ENCODE assay signal across 14 cellular contexts in the genomic region with DNA sequence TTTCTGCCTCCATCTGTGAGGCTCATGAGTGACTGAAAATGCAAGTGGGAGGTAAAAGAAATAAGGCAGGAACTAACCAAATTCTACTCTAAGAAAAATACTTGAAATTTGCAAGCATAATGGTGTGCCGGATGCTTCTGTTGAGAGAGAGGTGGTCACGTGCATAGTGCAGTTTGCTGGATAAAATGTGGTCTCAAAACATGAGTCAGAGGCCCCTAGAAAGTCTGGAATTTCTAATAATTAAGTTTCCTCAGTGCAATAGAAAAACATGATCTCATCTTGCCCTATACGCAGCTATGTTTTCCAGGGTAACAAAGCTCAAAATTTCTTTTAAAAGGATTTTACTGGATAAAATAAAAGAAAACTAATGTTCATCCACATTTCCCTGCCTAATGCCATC.
A peak's percentile ranks its signal among the peaks of the same experiment; 100 is the strongest.
DNase-seq lines count a peak whose midpoint lies in the region; ATAC-seq and TF ChIP-seq lines count a peak whose summit lies in the region.
"Had no signal": no experiment of that assay in that cellular context is flagged by ENCODE, and none has a peak within 500 bp of the region (broad histone marks: within the 10 kb centered on the region; RNA-seq: fewer than 3 reads in every experiment).

No MANE protein-coding gene starts in this region.

- H3K4me3 ChIP-seq in HEK293 (ENCODE audit: low read depth, low read length) (no peak overlapping the region), adipocyte (ENCODE audit: low read length) (no peak overlapping the region)
- H3K4me3 ChIP-seq: spleen, testis had no signal

- H3K27ac ChIP-seq in HEK293 (ENCODE audit: extremely low read depth, low read depth, low read length) = no peak overlapping the region
- H3K27ac ChIP-seq: spleen, testis had no signal

- H3K9me3 ChIP-seq in HEK293 (ENCODE audit: control insufficient read depth, insufficient read depth, low read depth, low read length) = no peaks in the 10 kb centered on the region
- peaks cover 5% of the 10 kb centered on the region for H3K9me3 ChIP-seq in adipocyte (ENCODE audit: control insufficient read depth, low read length)
- H3K9me3 ChIP-seq: Caco-2, testis had no signal

- DNase-seq in adipocyte (ENCODE audit: low read depth) = peak; percentile 65
- peak; percentile 6 for DNase-seq in fibroblast of the conjunctiva (ENCODE audit: low read depth)
- peak; percentile 87 for DNase-seq in smooth muscle cell of the brain vasculature (ENCODE audit: low read depth, low spot score)
- DNase-seq in stimulated activated CD4-positive, alpha-beta T cell treated with anti-CD3 and anti-CD28 coated beads, Interleukin-12 subunit alpha, Interleukin-12 subunit beta, amount 100 ng/mL, for 4 hours = no peak
- DNase-seq in activated CD8-positive, alpha-beta memory T cell treated with anti-CD3 and anti-CD28 coated beads for 24 hours = no peak
- no peak for DNase-seq in NOMO-1 (lab: John Stamatoyannopoulos, UW; ENCODE audit: unreplicated experiment in 2 of 2)
- DNase-seq: activated naive CD8-positive, alpha-beta T cell treated with anti-CD3 and anti-CD28 coated beads for 36 hours; Caco-2; NCI-H1105 treated with DMSO at 0.1 percent for 48 hours; NCI-H510A; spleen; testis had no signal

- no peak overlapping the region for H3K9ac ChIP-seq in adipocyte (ENCODE audit: low read length)

- H3K4me1 ChIP-seq in HEK293 (ENCODE audit: control insufficient read depth, insufficient read depth, low read length) (no peaks in the 10 kb centered on the region), adipocyte (ENCODE audit: control insufficient read depth, insufficient read depth, low read length) (peaks cover 4% of the 10 kb centered on the region)
- H3K4me1 ChIP-seq: testis had no signal

- ATAC-seq in HG02588 (IDR thresholded peaks at IDR 0.05; ENCODE audit: unreplicated experiment) = no peak

- POLR2A ChIA-PET in HEK293 (lab: Yijun Ruan, JAX) = no interaction called here

- H3K36me3 ChIP-seq in HEK293 (ENCODE audit: control insufficient read depth in 2 of 2, insufficient read depth in 1 of 2, low read length in 2 of 2) (no peaks in the 10 kb centered on the region), adipocyte (ENCODE audit: control insufficient read depth, insufficient read depth, low read length, severe bottlenecking) (no peaks in the 10 kb centered on the region)
- H3K36me3 ChIP-seq: spleen had no signal

- TF ChIP-seq CTCF in HEK293 (tag by site-specific recombination; IDR thresholded peaks at IDR 0.05) = no peak

- CTCF ChIA-PET in HEK293 (lab: Yijun Ruan, JAX) = no interaction called here

- H3K27me3 ChIP-seq in adipocyte (replicated peaks; ENCODE audit: control insufficient read depth, insufficient read depth, low read length) = no peaks in the 10 kb centered on the region
- H3K27me3 ChIP-seq: spleen, testis had no signal

TF ChIP-seq in HEK293, 187 proteins besides CTCF, POLR2A, EP300 and RAD21:
- TF ChIP-seq GLIS1 (tag by site-specific recombination; IDR thresholded peaks at IDR 0.05) (peak; percentile 14; the same call in 1 of the 2 replicates), HOXD13 (CRISPR knock-in tag; IDR thresholded peaks at IDR 0.05; ENCODE audit: borderline replicate concordance) (no peak), GLIS2 (tag by site-specific recombination; IDR thresholded peaks at IDR 0.05) (no peak)
TF ChIP-seq in HEK293: peak in this region for 1.

Comparison
In these comparisons a context has a peak if more than half of its experiments do, and no peak if none do; other contexts are left out.
1. DNase-seq: peak in adipocyte (single experiment), fibroblast of the conjunctiva (single experiment) and smooth muscle cell of the brain vasculature (single experiment); none in stimulated activated CD4-positive, alpha-beta T cell treated with anti-CD3 and anti-CD28 coated beads, Interleukin-12 subunit alpha, Interleukin-12 subunit beta, amount 100 ng/mL, for 4 hours (single experiment), activated CD8-positive, alpha-beta memory T cell treated with anti-CD3 and anti-CD28 coated beads for 24 hours (single experiment) and NOMO-1 (0 of 2).